In genomic region chr10:6279540-6280267, GRCh38 we compare ENCODE assay signal across 1 cellular context.
TF ChIP-seq lines count a peak whose summit lies in the region.

No MANE protein-coding gene starts in this region.

TF ChIP-seq in A549, 52 proteins besides CTCF, POLR2A, EP300 and RAD21 (continued from another document):
- TF ChIP-seq FOSL2 (IDR thresholded peaks at IDR 0.05): peak; percentile 86
- peak; percentile 98 for TF ChIP-seq FOSL2 (CRISPR knock-in tag; IDR thresholded peaks at IDR 0.05)
- no peak for TF ChIP-seq RFX5 (IDR thresholded peaks at IDR 0.05)
- TF ChIP-seq ESRRA (IDR thresholded peaks at IDR 0.05; ENCODE audit: borderline replicate concordance, low read length): no peak
- peak; percentile 71 for TF ChIP-seq FOSB (CRISPR knock-in tag; IDR thresholded peaks at IDR 0.05)
- peak; percentile 42; the same call in 1 of the 2 replicates for TF ChIP-seq MYC (IDR thresholded peaks at IDR 0.05; ENCODE audit: borderline replicate concordance, low read length)
- no peak for TF ChIP-seq SREBF2 (IDR thresholded peaks at IDR 0.05)
- TF ChIP-seq RNF2 (IDR thresholded peaks at IDR 0.05; ENCODE audit: borderline replicate concordance, low read depth): no peak
- peak; percentile 86 for TF ChIP-seq BHLHE40 (IDR thresholded peaks at IDR 0.05; ENCODE audit: low read depth, low read length)
- TF ChIP-seq HEYL (CRISPR knock-in tag; IDR thresholded peaks at IDR 0.05): no peak
- TF ChIP-seq ZC3H11A (IDR thresholded peaks at IDR 0.05): no peak
- peak in 1 of 2 experiments; percentile 88; a peak in 2 of 4 replicates for TF ChIP-seq CEBPB (IDR thresholded peaks at IDR 0.05)
- TF ChIP-seq CHD2 (IDR thresholded peaks at IDR 0.05; ENCODE audit: low read length, partially characterized antibody): no peak
- no peak for TF ChIP-seq NR3C1 (IDR thresholded peaks at IDR 0.05)
- no peak for TF ChIP-seq CBX8 (IDR thresholded peaks at IDR 0.05)
- TF ChIP-seq HOXA7 (CRISPR knock-in tag; IDR thresholded peaks at IDR 0.05): no peak
- peak; percentile 95 for TF ChIP-seq MAFK (IDR thresholded peaks at IDR 0.05; ENCODE audit: partially characterized antibody)
- peak; percentile 80 for TF ChIP-seq PBX3 (IDR thresholded peaks at IDR 0.05)
- no peak for TF ChIP-seq RCOR1 (IDR thresholded peaks at IDR 0.05; ENCODE audit: low read depth, low read length)
- peak; percentile 98 for TF ChIP-seq GATA3 (IDR thresholded peaks at IDR 0.05; ENCODE audit: borderline replicate concordance)
- no peak for TF ChIP-seq PHF8 (IDR thresholded peaks at IDR 0.05; ENCODE audit: borderline replicate concordance, low read depth)
- TF ChIP-seq HDAC2 (IDR thresholded peaks at IDR 0.05): no peak
- TF ChIP-seq, protein P1, sequence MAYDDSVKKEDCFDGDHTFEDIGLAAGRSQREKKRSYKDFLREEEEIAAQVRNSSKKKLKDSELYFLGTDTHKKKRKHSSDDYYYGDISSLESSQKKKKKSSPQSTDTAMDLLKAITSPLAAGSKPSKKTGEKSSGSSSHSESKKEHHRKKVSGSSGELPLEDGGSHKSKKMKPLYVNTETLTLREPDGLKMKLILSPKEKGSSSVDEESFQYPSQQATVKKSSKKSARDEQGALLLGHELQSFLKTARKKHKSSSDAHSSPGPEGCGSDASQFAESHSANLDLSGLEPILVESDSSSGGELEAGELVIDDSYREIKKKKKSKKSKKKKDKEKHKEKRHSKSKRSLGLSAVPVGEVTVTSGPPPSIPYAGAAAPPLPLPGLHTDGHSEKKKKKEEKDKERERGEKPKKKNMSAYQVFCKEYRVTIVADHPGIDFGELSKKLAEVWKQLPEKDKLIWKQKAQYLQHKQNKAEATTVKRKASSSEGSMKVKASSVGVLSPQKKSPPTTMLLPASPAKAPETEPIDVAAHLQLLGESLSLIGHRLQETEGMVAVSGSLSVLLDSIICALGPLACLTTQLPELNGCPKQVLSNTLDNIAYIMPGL (CRISPR knock-in tag; IDR thresholded peaks at IDR 0.05; ENCODE audit: borderline replicate concordance): no peak
- TF ChIP-seq, protein P2, sequence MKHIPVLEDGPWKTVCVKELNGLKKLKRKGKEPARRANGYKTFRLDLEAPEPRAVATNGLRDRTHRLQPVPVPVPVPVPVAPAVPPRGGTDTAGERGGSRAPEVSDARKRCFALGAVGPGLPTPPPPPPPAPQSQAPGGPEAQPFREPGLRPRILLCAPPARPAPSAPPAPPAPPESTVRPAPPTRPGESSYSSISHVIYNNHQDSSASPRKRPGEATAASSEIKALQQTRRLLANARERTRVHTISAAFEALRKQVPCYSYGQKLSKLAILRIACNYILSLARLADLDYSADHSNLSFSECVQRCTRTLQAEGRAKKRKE (CRISPR knock-in tag; IDR thresholded peaks at IDR 0.05; ENCODE audit: low read depth): peak; percentile 74; the same call in 1 of the 2 replicates
- peak; percentile 85 for TF ChIP-seq NFE2L2 (conservative IDR thresholded peaks at IDR 0.05; ENCODE audit: low read length)
- peak; percentile 58; the same call in 2 of the 3 replicates for TF ChIP-seq SMC3 (IDR thresholded peaks at IDR 0.05)
